2 cellular contexts compared by ENCODE assay signal in genomic region chr12:130673036-130673705, GRCh38.
TF ChIP-seq lines count a peak whose summit lies in the region.

No MANE protein-coding gene starts in this region.

TF ChIP-seq in WTC11, 78 proteins besides CTCF, POLR2A, EP300 and RAD21:
- TF ChIP-seq MLX (CRISPR knock-in tag; IDR thresholded peaks at IDR 0.05) (no peak), ZNF263 (CRISPR knock-in tag; IDR thresholded peaks at IDR 0.05; ENCODE audit: low read depth) (no peak), IRF1 (CRISPR knock-in tag; IDR thresholded peaks at IDR 0.05) (no peak), AFF4 (CRISPR knock-in tag; IDR thresholded peaks at IDR 0.05; ENCODE audit: borderline replicate concordance) (no peak), PREB (CRISPR knock-in tag; IDR thresholded peaks at IDR 0.05; ENCODE audit: borderline replicate concordance) (no peak), TP53 (CRISPR knock-in tag; IDR thresholded peaks at IDR 0.05) (no peak), ZNF532 (CRISPR knock-in tag; IDR thresholded peaks at IDR 0.05; ENCODE audit: borderline replicate concordance) (no peak), OVOL2 (CRISPR knock-in tag; IDR thresholded peaks at IDR 0.05; ENCODE audit: borderline replicate concordance) (no peak), NR3C1 (CRISPR knock-in tag; conservative IDR thresholded peaks at IDR 0.05; ENCODE audit: low read depth) (no peak), ATF6 (CRISPR knock-in tag; IDR thresholded peaks at IDR 0.05) (no peak)

TF ChIP-seq in H1, 55 proteins besides CTCF, POLR2A, EP300 and RAD21 (continued from another document):
- TF ChIP-seq EZH2 (IDR thresholded peaks at IDR 0.05; ENCODE audit: low read depth, low read length, severe bottlenecking) (no peak), FOSL1 (IDR thresholded peaks at IDR 0.05; ENCODE audit: insufficient read depth, low read depth, low read length) (no peak), CHD1 (IDR thresholded peaks at IDR 0.05; ENCODE audit: low read depth, low read length) (no peak), ZNF274 (IDR thresholded peaks at IDR 0.05; ENCODE audit: borderline replicate concordance, extremely low read depth, low read length) (no peak), GABPA (IDR thresholded peaks at IDR 0.05; ENCODE audit: borderline replicate concordance, insufficient read depth, low read length) (no peak), MAX (IDR thresholded peaks at IDR 0.05) (no peak), CBX5 (IDR thresholded peaks at IDR 0.05; ENCODE audit: low read depth, low read length) (no peak), GTF2F1 (IDR thresholded peaks at IDR 0.05; ENCODE audit: borderline replicate concordance, low read depth, low read length) (no peak)
